11 cellular contexts compared by ENCODE assay signal in genomic region chr7:7051221-7051877, GRCh38.
DNase-seq lines count a peak whose midpoint lies in the region; ATAC-seq, FAIRE-seq and TF ChIP-seq lines count a peak whose summit lies in the region.
"Had no signal": no experiment of that assay in that cellular context is flagged by ENCODE, and none has a peak within 500 bp of the region (broad histone marks: within the 10 kb centered on the region; RNA-seq: fewer than 3 reads in every experiment).

No MANE protein-coding gene starts in this region.

- FAIRE-seq in GM18507 (lab: Jason Lieb, UNC): peak; percentile 56

- no peaks in the 10 kb centered on the region for H3K9me3 Mint-ChIP-seq in nephron progenitor cell
- H3K9me3 Mint-ChIP-seq: stimulated activated effector memory CD8-positive, alpha-beta T cell treated with anti-CD3 and anti-CD28 coated beads, Interleukin-12 subunit alpha, Interleukin-12 subunit beta, amount 100 ng/mL, for 72 hours had no signal

- peaks cover 9% of the 10 kb centered on the region for H3K27me3 Mint-ChIP-seq in nephron progenitor cell (ENCODE audit: low read depth, poor library complexity)

- H3K4me3 Mint-ChIP-seq in nephron progenitor cell: no peak overlapping the region
- H3K4me3 Mint-ChIP-seq: stimulated activated effector memory CD8-positive, alpha-beta T cell treated with anti-CD3 and anti-CD28 coated beads, Interleukin-12 subunit alpha, Interleukin-12 subunit beta, amount 100 ng/mL, for 72 hours had no signal

- TF ChIP-seq CTCF in nephron progenitor cell (IDR thresholded peaks at IDR 0.05): no peak

- H3K36me3 Mint-ChIP-seq in nephron progenitor cell (ENCODE audit: low read depth): no peaks in the 10 kb centered on the region
- H3K36me3 Mint-ChIP-seq: stimulated activated effector memory CD8-positive, alpha-beta T cell treated with anti-CD3 and anti-CD28 coated beads, Interleukin-12 subunit alpha, Interleukin-12 subunit beta, amount 100 ng/mL, for 72 hours had no signal

- peak overlapping the region; percentile 19 for H3K27ac Mint-ChIP-seq in nephron progenitor cell
- H3K27ac Mint-ChIP-seq: stimulated activated effector memory CD8-positive, alpha-beta T cell treated with anti-CD3 and anti-CD28 coated beads, Interleukin-12 subunit alpha, Interleukin-12 subunit beta, amount 100 ng/mL, for 72 hours had no signal

- no peak for DNase-seq in GM18507 (ENCODE audit: extremely low spot score, insufficient read length, low read depth)
- peak; percentile 8 for DNase-seq in SIG-M5 (lab: John Stamatoyannopoulos, UW)
- DNase-seq in nephron progenitor cell: no peak
- DNase-seq in activated T-cell treated with anti-CD3 and anti-CD28 coated beads for 4 hours: no peak
- DNase-seq in EL: no peak
- no peak for DNase-seq in activated CD8-positive, alpha-beta memory T cell treated with anti-CD3 and anti-CD28 coated beads, Interleukin-2, amount 50 U/mL, for 48 hours
- DNase-seq: activated CD4-positive, alpha-beta T cell treated with anti-CD3 and anti-CD28 coated beads, Interleukin-2, amount 50 U/mL, for 48 hours; NCI-H1436 treated with DMSO at 0.1 percent for 48 hours had no signal

- ATAC-seq in HG02938 (IDR thresholded peaks at IDR 0.05; ENCODE audit: unreplicated experiment) (peak; percentile 73), GM21360 (IDR thresholded peaks at IDR 0.05; ENCODE audit: unreplicated experiment) (no peak)
- ATAC-seq: stimulated activated effector memory CD8-positive, alpha-beta T cell treated with anti-CD3 and anti-CD28 coated beads, Interleukin-12 subunit alpha, Interleukin-12 subunit beta, amount 100 ng/mL, for 72 hours had no signal

- H3K4me1 Mint-ChIP-seq in nephron progenitor cell: peaks cover 9% of the 10 kb centered on the region
- H3K4me1 Mint-ChIP-seq: stimulated activated effector memory CD8-positive, alpha-beta T cell treated with anti-CD3 and anti-CD28 coated beads, Interleukin-12 subunit alpha, Interleukin-12 subunit beta, amount 100 ng/mL, for 72 hours had no signal
